In the genomic region with DNA sequence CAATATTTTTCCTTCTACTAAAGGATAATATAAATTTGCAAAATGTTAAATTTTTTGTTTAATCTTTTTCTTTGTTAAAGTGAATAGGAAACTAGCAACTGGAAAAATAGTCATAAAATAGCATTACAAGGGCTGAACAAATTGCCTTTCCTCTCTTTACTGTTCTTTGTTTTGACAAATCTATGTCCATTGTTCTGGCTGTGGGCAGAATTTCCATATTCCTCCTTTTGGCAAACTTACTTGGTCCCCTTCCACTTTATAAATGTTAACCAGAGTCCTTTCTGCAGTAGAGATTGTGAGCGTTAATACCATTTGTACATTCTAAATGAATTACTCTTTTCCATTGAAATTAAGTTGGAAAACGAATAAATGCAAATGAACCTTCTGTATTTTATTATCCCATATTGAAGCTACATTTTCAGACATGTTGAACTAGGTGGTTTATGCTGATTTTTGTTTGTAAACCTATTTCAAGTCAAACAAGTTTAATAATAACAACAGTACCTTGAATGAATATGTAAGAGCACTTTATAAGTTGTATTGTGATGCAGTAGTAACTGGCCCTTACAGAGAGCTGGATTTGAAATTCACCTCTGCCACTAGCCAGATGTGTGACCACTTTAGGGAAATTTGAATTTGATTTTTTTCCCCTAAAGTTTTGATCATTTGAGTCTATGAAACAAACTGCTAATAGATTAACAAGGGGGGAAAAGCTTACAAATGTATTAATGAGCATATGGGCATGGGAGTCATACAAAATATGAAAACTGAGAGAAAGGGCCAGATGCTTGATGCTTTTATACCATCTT, we compare ENCODE assay signal across 15 cellular contexts. TPM values are rescaled to one million over a fixed set of nuclear protein-coding genes. Genes with fewer than 3 reads are reported as not detected.
DNase-seq lines count a peak whose midpoint lies in the region; ATAC-seq and TF ChIP-seq lines count a peak whose summit lies in the region.
"Had no signal": no experiment of that assay in that cellular context is flagged by ENCODE, and none has a peak within 500 bp of the region (broad histone marks: within the 10 kb centered on the region; RNA-seq: fewer than 3 reads in every experiment).

No MANE protein-coding gene starts in this region.

- H3K4me1 ChIP-seq in GM23338 (ENCODE audit: insufficient read depth), result peaks cover 32% of the 10 kb centered on the region
- H3K4me1 ChIP-seq in naive thymus-derived CD4-positive, alpha-beta T cell (ENCODE audit: control insufficient read depth in 2 of 2, insufficient read depth in 2 of 2, low read length in 2 of 2), result peaks cover 43 to 53% of the 10 kb centered on the region in 2 donors

- POLR2A ChIA-PET in naive thymus-derived CD4-positive, alpha-beta T cell (lab: Charles Lee), result interaction anchor here (1.0 to 2.4 kb wide), 4 partner anchors 8 to 69 kb away, joined by 3 to 11 read pairs (median 4); a partner anchor contains a TSS
- POLR2A ChIA-PET in RWPE1 (lab: Yijun Ruan, JAX; ENCODE audit: low non-redundant PET), result no interaction called here

- no peak overlapping the region for H2AFZ ChIP-seq in GM23338

- no peaks in the 10 kb centered on the region for H3K27me3 Mint-ChIP-seq in T-helper 1 cell treated with Interleukin-12 subunit alpha and Interleukin-12 subunit beta and Interleukin-4 antibody, amounts not matched to agents 30 μg/mL and 1 μg/mL, for 36 hours (ENCODE audit: low read depth)
- peaks cover 19% of the 10 kb centered on the region for H3K27me3 Mint-ChIP-seq in GM23338 (ENCODE audit: insufficient read depth, low read depth, poor library complexity)
- H3K27me3 Mint-ChIP-seq in naive thymus-derived CD4-positive, alpha-beta T cell, result no peaks in the 10 kb centered on the region

- H3K27me3 ChIP-seq in GM23338 (ENCODE audit: insufficient read depth), result peaks cover 13% of the 10 kb centered on the region; the same call in 1 of the 2 replicates
- H3K27me3 ChIP-seq in naive thymus-derived CD4-positive, alpha-beta T cell (ENCODE audit: control insufficient read depth in 2 of 2, insufficient read depth in 2 of 2, low read length in 2 of 2), result no peaks in the 10 kb centered on the region

- H4K20me1 ChIP-seq in GM23338 (replicated peaks; ENCODE audit: insufficient read depth), result no peaks in the 10 kb centered on the region

- H3K9me2 ChIP-seq in GM23338 (ENCODE audit: insufficient read depth), result no peaks in the 10 kb centered on the region

- DNase-seq in T-helper 1 cell (no peak), GM23338 (ENCODE audit: low spot score) (no peak), caudate nucleus (lab: John Stamatoyannopoulos, UW) (peak in 2 of 61 donors; percentile 1 to 25), G401 (ENCODE audit: low spot score) (no peak), RWPE1 (ENCODE audit: low spot score) (no peak)
- DNase-seq in naive thymus-derived CD4-positive, alpha-beta T cell, result no peak
- DNase-seq: KBM-7, kidney, NCI-H226, SIG-M5 had no signal

- H3K27ac Mint-ChIP-seq in T-helper 1 cell treated with Interleukin-12 subunit alpha and Interleukin-12 subunit beta and Interleukin-4 antibody, amounts not matched to agents 30 μg/mL and 1 μg/mL, for 36 hours, result no peak overlapping the region
- peak overlapping the region; percentile 56 for H3K27ac Mint-ChIP-seq in GM23338
- peak overlapping the region; percentile 5 to 96 (median 66) for H3K27ac Mint-ChIP-seq in naive thymus-derived CD4-positive, alpha-beta T cell

- H3K9me3 ChIP-seq in naive thymus-derived CD4-positive, alpha-beta T cell (ENCODE audit: control insufficient read depth in 2 of 3, low read length in 3 of 3), result no peaks in the 10 kb centered on the region
- H3K9me3 ChIP-seq: HAP-1 had no signal

- in situ Hi-C loops in G401 (cut with HindIII; ENCODE audit: low sequenced_read_pairs), result no loop called here

- peak overlapping the region; percentile 57 for H3K27ac ChIP-seq in GM23338 (ENCODE audit: low read depth)
- peak overlapping the region; percentile 61 for H3K27ac ChIP-seq in caudate nucleus (ENCODE audit: low read depth, low read length)
- H3K27ac ChIP-seq in naive thymus-derived CD4-positive, alpha-beta T cell (ENCODE audit: low read depth, low read length), result no peak overlapping the region
- no peak overlapping the region for H3K27ac ChIP-seq in RWPE1
- H3K27ac ChIP-seq: 22Rv1, epithelial cell of prostate had no signal

- intact Hi-C loops in naive thymus-derived CD4-positive, alpha-beta T cell (cut with micrococcal nuclease), result no loop called here

- TF ChIP-seq CTCF in GM23338 (conservative IDR thresholded peaks at IDR 0.05; ENCODE audit: low read depth in 2 of 2), result no peak
- no peak for TF ChIP-seq CTCF in RWPE1 (conservative IDR thresholded peaks at IDR 0.05; ENCODE audit: low read depth)

- H3F3A ChIP-seq in GM23338 (replicated peaks; ENCODE audit: low read depth), result peaks cover 23% of the 10 kb centered on the region

- ATAC-seq in GM23338, result no peak
- no peak for ATAC-seq in naive thymus-derived CD4-positive, alpha-beta T cell
- no peak for ATAC-seq in HG03342 (IDR thresholded peaks at IDR 0.05; ENCODE audit: unreplicated experiment)

- H3K4me3 ChIP-seq in GM23338, result peak overlapping the region; percentile 42
- no peak overlapping the region for H3K4me3 ChIP-seq in naive thymus-derived CD4-positive, alpha-beta T cell (ENCODE audit: low read length)
- H3K4me3 ChIP-seq: HAP-1 had no signal

- H3K36me3 ChIP-seq in GM23338 (ENCODE audit: insufficient read depth), result no peaks in the 10 kb centered on the region
- peaks cover 0 to 15% (median 0%) of the 10 kb centered on the region in 3 experiments for H3K36me3 ChIP-seq in naive thymus-derived CD4-positive, alpha-beta T cell (ENCODE audit: control insufficient read depth in 2 of 3, insufficient read depth in 3 of 3, low read length in 3 of 3)
- H3K36me3 ChIP-seq: HAP-1 had no signal

- peaks cover 32% of the 10 kb centered on the region for H3K36me3 Mint-ChIP-seq in T-helper 1 cell treated with Interleukin-12 subunit alpha and Interleukin-12 subunit beta and Interleukin-4 antibody, amounts not matched to agents 30 μg/mL and 1 μg/mL, for 36 hours (ENCODE audit: low read depth)
- H3K36me3 Mint-ChIP-seq in GM23338 (ENCODE audit: low read depth), result peaks cover 4% of the 10 kb centered on the region; the same call in 2 of the 3 replicates
- H3K36me3 Mint-ChIP-seq in naive thymus-derived CD4-positive, alpha-beta T cell, result peaks cover 4 to 36% (median 18%) of the 10 kb centered on the region in 5 donors

- peak overlapping the region; percentile 38 for H3K4me3 Mint-ChIP-seq in T-helper 1 cell treated with Interleukin-12 subunit alpha and Interleukin-12 subunit beta and Interleukin-4 antibody, amounts not matched to agents 30 μg/mL and 1 μg/mL, for 36 hours
- H3K4me3 Mint-ChIP-seq in GM23338, result peak overlapping the region; percentile 44
- peak overlapping the region; percentile 39 to 99 (median 82) for H3K4me3 Mint-ChIP-seq in naive thymus-derived CD4-positive, alpha-beta T cell

- no peaks in the 10 kb centered on the region for H3K9me3 Mint-ChIP-seq in T-helper 1 cell treated with Interleukin-12 subunit alpha and Interleukin-12 subunit beta and Interleukin-4 antibody, amounts not matched to agents 30 μg/mL and 1 μg/mL, for 36 hours
- H3K9me3 Mint-ChIP-seq in GM23338, result no peaks in the 10 kb centered on the region
- H3K9me3 Mint-ChIP-seq in naive thymus-derived CD4-positive, alpha-beta T cell, result peaks cover 0 to 3% (median 0%) of the 10 kb centered on the region in 11 donors

- H3K4me1 Mint-ChIP-seq in T-helper 1 cell treated with Interleukin-12 subunit alpha and Interleukin-12 subunit beta and Interleukin-4 antibody, amounts not matched to agents 30 μg/mL and 1 μg/mL, for 36 hours (ENCODE audit: low read depth), result peaks cover 40% of the 10 kb centered on the region
- H3K4me1 Mint-ChIP-seq in GM23338, result peaks cover 34% of the 10 kb centered on the region
- H3K4me1 Mint-ChIP-seq in naive thymus-derived CD4-positive, alpha-beta T cell, result peaks cover 35 to 78% (median 58%) of the 10 kb centered on the region in 7 donors

- H3K4me2 ChIP-seq in GM23338, result peak overlapping the region; percentile 63

- H3K79me2 ChIP-seq in GM23338 (replicated peaks; ENCODE audit: insufficient read depth), result peaks cover 40% of the 10 kb centered on the region

- CTCF ChIA-PET in naive thymus-derived CD4-positive, alpha-beta T cell (lab: Charles Lee), result interaction anchor here (0.5 to 3.9 kb wide), 4 partner anchors 16 to 78 kb away, joined by 3 to 16 read pairs (median 4); no protein-coding TSS in a partner anchor
- CTCF ChIA-PET in RWPE1 (lab: Yijun Ruan, JAX), result no interaction called here

TF ChIP-seq in GM23338, 12 proteins besides CTCF, POLR2A, EP300 and RAD21:
- TF ChIP-seq CREB1 (CRISPR knock-in tag; IDR thresholded peaks at IDR 0.05; ENCODE audit: low read depth) (no peak), NANOG (IDR thresholded peaks at IDR 0.05; ENCODE audit: borderline replicate concordance) (peak; percentile 48; the same call in 1 of the 2 replicates), EZH2 (IDR thresholded peaks at IDR 0.05; ENCODE audit: low read depth, unreplicated experiment) (no peak), STAT1 (IDR thresholded peaks at IDR 0.05; ENCODE audit: unreplicated experiment) (no peak)

RNA-seq across cellular contexts. Expression of a gene that starts 3.3 kb away (rescaled TPM):
- total RNA-seq in GM23338 (2014; rRNA removed; shearing (Covaris generic)), result 29.2 and 34.8 TPM in 2 replicates
- polyA plus RNA-seq in GM23338 (2016; fragmentation: Nextera tagmentation; extraction: Ambion mirVana), result 10.9 and 11.4 TPM in 2 replicates
- 10 to 100 TPM; 30.3 to 59.8 (median 37.1) TPM for total RNA-seq in naive thymus-derived CD4-positive, alpha-beta T cell
- polyA plus RNA-seq in naive thymus-derived CD4-positive, alpha-beta T cell, result 10 to 100 TPM; 20.9 to 64.7 TPM
- 2.4 and 2.8 TPM in 2 replicates for total RNA-seq in G401 (2014; rRNA removed; shearing (Covaris generic))

Comparison
In these comparisons a context has a peak if more than half of its experiments do, and no peak if none do; other contexts are left out.
1. H3K27ac ChIP-seq: peak in GM23338 (single experiment) and caudate nucleus (single experiment); none in naive thymus-derived CD4-positive, alpha-beta T cell (single experiment) and RWPE1 (single experiment).
2. Peak in every context shown above with its lines, with median percentiles within 50 percentile points of each other: H3K4me3 Mint-ChIP-seq.